Comparison of ENCODE assay signal across 10 cellular contexts in the genomic region with DNA sequence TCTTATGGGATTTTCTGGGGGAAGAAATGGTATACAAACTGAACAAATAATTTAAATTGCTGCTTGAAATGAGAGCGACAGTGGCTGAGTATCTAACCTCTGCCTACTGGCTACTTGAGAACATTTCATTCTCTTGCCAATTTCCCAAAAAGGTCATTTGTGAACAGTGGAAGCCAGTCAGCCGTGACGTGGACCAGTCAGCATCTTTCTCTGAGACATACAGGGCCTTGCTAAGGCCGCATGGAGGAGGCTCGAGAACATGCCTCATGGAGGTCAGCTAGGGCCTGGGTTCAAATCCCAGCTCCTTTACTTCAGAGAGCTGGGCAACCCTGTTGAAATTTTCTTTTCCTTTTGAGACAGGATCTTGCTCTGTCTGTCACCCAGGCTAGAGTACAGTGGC. TPM values are rescaled to one million over a fixed set of nuclear protein-coding genes. Genes with fewer than 3 reads are reported as not detected.
DNase-seq lines count a peak whose midpoint lies in the region; FAIRE-seq and TF ChIP-seq lines count a peak whose summit lies in the region.
"Had no signal": no experiment of that assay in that cellular context is flagged by ENCODE, and none has a peak within 500 bp of the region (broad histone marks: within the 10 kb centered on the region; RNA-seq: fewer than 3 reads in every experiment).

No MANE protein-coding gene starts in this region.

- TF ChIP-seq CTCF in endothelial cell of umbilical vein (IDR thresholded peaks at IDR 0.05; ENCODE audit: extremely low read depth in 1 of 2, insufficient read depth in 1 of 2, low read depth in 1 of 2, low read length in 2 of 2), result no peak
- TF ChIP-seq CTCF in SK-N-SH (IDR thresholded peaks at IDR 0.05), result no peak
- TF ChIP-seq CTCF in GM13976 (IDR thresholded peaks at IDR 0.05; ENCODE audit: borderline replicate concordance, control extremely low read depth, extremely low read depth, insufficient read depth, missing control alignments), result no peak

- H3K27ac ChIP-seq in endothelial cell of umbilical vein (ENCODE audit: insufficient read depth, low read depth, low read length), result no peak overlapping the region
- H3K27ac ChIP-seq in skeletal muscle tissue (ENCODE audit: low read depth, low read length), result peak overlapping the region; percentile 71
- H3K27ac ChIP-seq in SK-N-SH (ENCODE audit: low read depth in 2 of 2, low read length in 1 of 2), result no peak overlapping the region

- H3K9me3 ChIP-seq in endothelial cell of umbilical vein (replicated peaks; ENCODE audit: control insufficient read depth, insufficient read depth, low read length) (no peaks in the 10 kb centered on the region), skeletal muscle tissue (ENCODE audit: control insufficient read depth in 3 of 3, low read length in 3 of 3) (no peaks in the 10 kb centered on the region), SK-N-SH (no peaks in the 10 kb centered on the region)

- peak; percentile 37 for FAIRE-seq in endothelial cell of umbilical vein (lab: Jason Lieb, UNC)

- H3K27me3 ChIP-seq in endothelial cell of umbilical vein (ENCODE audit: control insufficient read depth in 2 of 2, insufficient read depth in 2 of 2, low read length in 2 of 2) (no peaks in the 10 kb centered on the region), skeletal muscle tissue (ENCODE audit: control insufficient read depth in 3 of 3, insufficient read depth in 3 of 3, low read length in 3 of 3) (no peaks in the 10 kb centered on the region), SK-N-SH (ENCODE audit: insufficient read depth) (no peaks in the 10 kb centered on the region)

- no peaks in the 10 kb centered on the region for H3F3A ChIP-seq in SK-N-SH (replicated peaks; ENCODE audit: insufficient read depth)

- TF ChIP-seq EP300 in SK-N-SH (IDR thresholded peaks at IDR 0.05; ENCODE audit: borderline replicate concordance in 1 of 2, low read depth in 1 of 2, low read length in 1 of 2), result no peak

- peaks cover 62% of the 10 kb centered on the region for H3K4me1 Mint-ChIP-seq in T-helper 1 cell treated with Interleukin-12 subunit alpha and Interleukin-12 subunit beta and Interleukin-4 antibody, amounts not matched to agents 30 μg/mL and 1 μg/mL, for 36 hours (ENCODE audit: low read depth)

- H4K20me1 ChIP-seq in endothelial cell of umbilical vein (replicated peaks; ENCODE audit: control insufficient read depth, extremely low read depth, insufficient read depth, low read length), result no peaks in the 10 kb centered on the region
- H4K20me1 ChIP-seq in SK-N-SH (ENCODE audit: insufficient read depth), result peaks cover 41% of the 10 kb centered on the region

- H3K4me3 ChIP-seq in endothelial cell of umbilical vein (replicated peaks in 1 of 3; ENCODE audit: insufficient read depth in 1 of 3, low read depth in 1 of 3, low read length in 3 of 3), result no peak overlapping the region
- no peak overlapping the region for H3K4me3 ChIP-seq in skeletal muscle tissue (ENCODE audit: low read length in 3 of 3)
- H3K4me3 ChIP-seq in SK-N-SH (ENCODE audit: low read depth in 2 of 2, low read length in 1 of 2), result no peak overlapping the region

- H3K9me2 ChIP-seq in SK-N-SH, result no peaks in the 10 kb centered on the region

- WGBS in SK-N-SH (ENCODE audit: low lambda C conversion rate), result 96% methylated on average over 4 of the region's 5 CpGs

- peaks cover 53% of the 10 kb centered on the region for H3K36me3 Mint-ChIP-seq in T-helper 1 cell treated with Interleukin-12 subunit alpha and Interleukin-12 subunit beta and Interleukin-4 antibody, amounts not matched to agents 30 μg/mL and 1 μg/mL, for 36 hours (ENCODE audit: low read depth)

- no peak for TF ChIP-seq POLR2A in endothelial cell of umbilical vein (IDR thresholded peaks at IDR 0.05; ENCODE audit: low read depth, low read length)

- H3K4me3 Mint-ChIP-seq in T-helper 1 cell treated with Interleukin-12 subunit alpha and Interleukin-12 subunit beta and Interleukin-4 antibody, amounts not matched to agents 30 μg/mL and 1 μg/mL, for 36 hours, result peak overlapping the region; percentile 99

- POLR2A ChIA-PET in endothelial cell of umbilical vein (lab: Charles Lee), result no interaction called here
- POLR2A ChIA-PET in SK-N-SH (lab: Yijun Ruan, JAX), result no interaction called here

- CTCF ChIA-PET in endothelial cell of umbilical vein (lab: Charles Lee) (interaction anchor here (1.3 kb wide), 1 partner anchor 14 kb away, joined by 8 read pairs; no protein-coding TSS in a partner anchor), SK-N-SH (lab: Yijun Ruan, JAX) (interaction anchor here (1.0 to 2.0 kb wide), 2 partner anchors 14 to 21 kb away, joined by 3 to 7 read pairs; no protein-coding TSS in a partner anchor)

- dilution Hi-C loops in endothelial cell of umbilical vein (cut with MboI; ENCODE audit: extremely low pct_ligation_motif_present, low sequenced_read_pairs), result no loop called here

- intact Hi-C loops in endothelial cell of umbilical vein (cut with micrococcal nuclease), result no loop called here

- H3K9ac ChIP-seq in endothelial cell of umbilical vein (replicated peaks; ENCODE audit: extremely low read depth, insufficient read depth, low read length) (no peak overlapping the region), skeletal muscle tissue (ENCODE audit: low read depth in 1 of 3, low read length in 3 of 3) (peak overlapping the region in 1 of 3 donors; percentile 57), SK-N-SH (no peak overlapping the region)

- TF ChIP-seq RAD21 in SK-N-SH (IDR thresholded peaks at IDR 0.05; ENCODE audit: low read length), result no peak

- no peaks in the 10 kb centered on the region for H3K27me3 Mint-ChIP-seq in T-helper 1 cell treated with Interleukin-12 subunit alpha and Interleukin-12 subunit beta and Interleukin-4 antibody, amounts not matched to agents 30 μg/mL and 1 μg/mL, for 36 hours (ENCODE audit: low read depth)

- BruUV-seq in endothelial cell of umbilical vein (replicated peaks; lab: Mats Ljungman, UMichigan), result no TSS peak

- H3K27ac Mint-ChIP-seq in T-helper 1 cell treated with Interleukin-12 subunit alpha and Interleukin-12 subunit beta and Interleukin-4 antibody, amounts not matched to agents 30 μg/mL and 1 μg/mL, for 36 hours, result peak overlapping the region; percentile 97

- H3K4me2 ChIP-seq in endothelial cell of umbilical vein (ENCODE audit: insufficient read depth, low read length) (no peak overlapping the region), SK-N-SH (no peak overlapping the region)

- in situ Hi-C loops in ACHN (cut with HindIII; ENCODE audit: low pct_ligation_motif_present, low pct_unique_long_range_greater_than_20kb, low sequenced_read_pairs) (no loop called here), GM13976 (cut with MboI; ENCODE audit: low sequenced_read_pairs, unreplicated experiment) (no loop called here)

- H3K9me1 ChIP-seq in endothelial cell of umbilical vein (replicated peaks; ENCODE audit: control insufficient read depth, extremely low read depth, insufficient read depth, low read length), result no peaks in the 10 kb centered on the region

- H3K4me1 ChIP-seq in endothelial cell of umbilical vein (ENCODE audit: control insufficient read depth, extremely low read depth, insufficient read depth, low read length) (no peaks in the 10 kb centered on the region), skeletal muscle tissue (ENCODE audit: control insufficient read depth in 3 of 3, insufficient read depth in 3 of 3, low read length in 3 of 3) (peaks cover 48 to 51% (median 50%) of the 10 kb centered on the region in 3 donors), SK-N-SH (ENCODE audit: control insufficient read depth in 1 of 2, insufficient read depth in 2 of 2, low read depth in 1 of 2, low read length in 1 of 2) (no peaks in the 10 kb centered on the region; a peak in 1 of 4 replicates)

- no peaks in the 10 kb centered on the region for H3K9me3 Mint-ChIP-seq in T-helper 1 cell treated with Interleukin-12 subunit alpha and Interleukin-12 subunit beta and Interleukin-4 antibody, amounts not matched to agents 30 μg/mL and 1 μg/mL, for 36 hours

- H2AFZ ChIP-seq in endothelial cell of umbilical vein (ENCODE audit: low read depth, low read length) (no peak overlapping the region), SK-N-SH (ENCODE audit: low read depth) (no peak overlapping the region)

- H3K79me2 ChIP-seq in endothelial cell of umbilical vein (ENCODE audit: control insufficient read depth, insufficient read depth, low read length) (peaks cover 41% of the 10 kb centered on the region), SK-N-SH (ENCODE audit: insufficient read depth) (peaks cover 65% of the 10 kb centered on the region)

- H3K36me3 ChIP-seq in endothelial cell of umbilical vein (ENCODE audit: control insufficient read depth in 2 of 2, extremely low read depth in 1 of 2, insufficient read depth in 2 of 2, low read length in 2 of 2) (peaks cover 3 to 25% of the 10 kb centered on the region in 2 experiments), skeletal muscle tissue (ENCODE audit: control insufficient read depth in 3 of 3, insufficient read depth in 3 of 3, low read length in 3 of 3) (peaks cover 22 to 27% (median 26%) of the 10 kb centered on the region in 3 donors), SK-N-SH (replicated peaks in 1 of 2; ENCODE audit: control insufficient read depth in 1 of 2, insufficient read depth in 2 of 2, low read length in 1 of 2) (peaks cover 20 to 34% of the 10 kb centered on the region in 2 experiments)

- DNase-seq in NCI-H2029 (lab: John Stamatoyannopoulos, UW), result peak; percentile 7
- no peak for DNase-seq in NCI-H2029 treated with DMSO at 0.1 percent for 48 hours (lab: John Stamatoyannopoulos, UW)
- DNase-seq in endothelial cell of umbilical vein (ENCODE audit: low read depth, low spot score), result no peak
- no peak for DNase-seq in SK-N-SH
- DNase-seq in ACHN, result no peak
- no peak for DNase-seq in GM13976 (ENCODE audit: low spot score)
- DNase-seq: 8988T, NCI-H526 treated with DMSO at 0.1 percent for 48 hours had no signal

RNA-seq across cellular contexts. Expression of a gene that starts 20.3 kb away (rescaled TPM):
- total RNA-seq in endothelial cell of umbilical vein (56.4 and 63.9 TPM in 2 replicates), skeletal muscle tissue (14.6 TPM)
- polyA plus RNA-seq in endothelial cell of umbilical vein (5.5 and 6.2 TPM in 2 replicates), SK-N-SH (2012; rRNA removed) (3.9 and 7.6 TPM in 2 replicates)
- 9.7 and 10.9 TPM in 2 replicates for polyA plus RNA-seq in endothelial cell of umbilical vein (2011; cell fraction: cytosol; rRNA removed)
- 20.4 and 22.2 TPM in 2 replicates for polyA plus RNA-seq in endothelial cell of umbilical vein (2011; cell fraction: nucleus; rRNA removed)
- 21.3 and 33.9 TPM in 2 replicates for polyA plus RNA-seq in endothelial cell of umbilical vein (2012)
- polyA minus RNA-seq in endothelial cell of umbilical vein, result 11.9 and 13.3 TPM in 2 replicates
- polyA minus RNA-seq in endothelial cell of umbilical vein (2011; cell fraction: cytosol; rRNA and poly(A)+ RNA removed), result 9.5 TPM
- polyA minus RNA-seq in endothelial cell of umbilical vein (2011; cell fraction: nucleus; rRNA and poly(A)+ RNA removed), result 12.1 and 13.1 TPM in 2 replicates
- polyA plus RNA-seq in SK-N-SH (2012; cell fraction: cytosol; rRNA removed), result 4.6 and 5.7 TPM in 2 replicates
- 14.8 and 20.3 TPM in 2 replicates for polyA plus RNA-seq in SK-N-SH (2012; cell fraction: nucleus; rRNA removed)

RNA-seq across cellular contexts. Expression of a gene that starts 37.4 kb away (rescaled TPM):
- total RNA-seq in endothelial cell of umbilical vein, result 219 and 223 TPM in 2 replicates
- polyA plus RNA-seq in endothelial cell of umbilical vein, result 145 and 165 TPM in 2 replicates
- polyA plus RNA-seq in endothelial cell of umbilical vein (2011; cell fraction: cytosol; rRNA removed), result 219 and 237 TPM in 2 replicates
- polyA plus RNA-seq in endothelial cell of umbilical vein (2011; cell fraction: nucleus; rRNA removed), result 101 and 130 TPM in 2 replicates
- 191 and 235 TPM in 2 replicates for polyA plus RNA-seq in endothelial cell of umbilical vein (2012)
- polyA minus RNA-seq in endothelial cell of umbilical vein, result 107 and 111 TPM in 2 replicates
- 50.6 TPM for polyA minus RNA-seq in endothelial cell of umbilical vein (2011; cell fraction: cytosol; rRNA and poly(A)+ RNA removed)
- polyA minus RNA-seq in endothelial cell of umbilical vein (2011; cell fraction: nucleus; rRNA and poly(A)+ RNA removed), result 25.6 and 34.4 TPM in 2 replicates
- total RNA-seq in skeletal muscle tissue, result 71.0 TPM
- 123 and 126 TPM in 2 replicates for polyA plus RNA-seq in SK-N-SH (2012; rRNA removed)
- polyA plus RNA-seq in SK-N-SH (2012; cell fraction: cytosol; rRNA removed), result 137 and 140 TPM in 2 replicates
- polyA plus RNA-seq in SK-N-SH (2012; cell fraction: nucleus; rRNA removed), result 44.7 and 62.7 TPM in 2 replicates

RNA-seq across cellular contexts. Expression of a gene that starts 44.8 kb away (rescaled TPM):
- total RNA-seq in endothelial cell of umbilical vein (40.4 and 43.1 TPM in 2 replicates), skeletal muscle tissue (9.4 TPM)
- polyA plus RNA-seq in endothelial cell of umbilical vein (79.9 and 103 TPM in 2 replicates), SK-N-SH (2012; rRNA removed) (33.0 and 40.1 TPM in 2 replicates)
- polyA plus RNA-seq in endothelial cell of umbilical vein (2011; cell fraction: cytosol; rRNA removed), result 23.0 and 33.0 TPM in 2 replicates
- 7.4 and 9.2 TPM in 2 replicates for polyA plus RNA-seq in endothelial cell of umbilical vein (2011; cell fraction: nucleus; rRNA removed)
- 13.1 and 28.1 TPM in 2 replicates for polyA plus RNA-seq in endothelial cell of umbilical vein (2012)
- 3.7 and 4.3 TPM in 2 replicates for polyA minus RNA-seq in endothelial cell of umbilical vein
- polyA minus RNA-seq in endothelial cell of umbilical vein (2011; cell fraction: cytosol; rRNA and poly(A)+ RNA removed), result 31.9 TPM
- 1.8 and 3.9 TPM in 2 replicates for polyA minus RNA-seq in endothelial cell of umbilical vein (2011; cell fraction: nucleus; rRNA and poly(A)+ RNA removed)
- 16.8 and 26.2 TPM in 2 replicates for polyA plus RNA-seq in SK-N-SH (2012; cell fraction: cytosol; rRNA removed)
- 13.8 and 35.6 TPM in 2 replicates for polyA plus RNA-seq in SK-N-SH (2012; cell fraction: nucleus; rRNA removed)
